Comparison of ENCODE assay signal across 9 cellular contexts in genomic region chr10:26468691-26469090, GRCh38. TPM values are rescaled to one million over a fixed set of nuclear protein-coding genes. Genes with fewer than 3 reads are reported as not detected.
DNase-seq lines count a peak whose midpoint lies in the region; ATAC-seq lines count a peak whose summit lies in the region.
"Had no signal": no experiment of that assay in that cellular context is flagged by ENCODE, and none has a peak within 500 bp of the region (broad histone marks: within the 10 kb centered on the region; RNA-seq: fewer than 3 reads in every experiment).

No MANE protein-coding gene starts in this region.

- no peaks in the 10 kb centered on the region for H3K9me3 ChIP-seq in CD4-positive, alpha-beta memory T cell (ENCODE audit: control insufficient read depth in 1 of 2, low read length in 2 of 2)
- H3K9me3 ChIP-seq in HAP-1: no peaks in the 10 kb centered on the region

- H3K27me3 ChIP-seq in CD4-positive, alpha-beta memory T cell (ENCODE audit: insufficient read depth, low read length): no peaks in the 10 kb centered on the region
- H3K27me3 ChIP-seq in HAP-1 (ENCODE audit: low read depth): no peaks in the 10 kb centered on the region

- CTCF ChIA-PET in CD4-positive, alpha-beta memory T cell (lab: Charles Lee; ENCODE audit: partially characterized antibody): interaction anchor here (0.6 to 3.6 kb wide), 19 partner anchors 11 to 88 kb away, joined by 3 to 18 read pairs (median 4); no protein-coding TSS in a partner anchor

- intact Hi-C loops in CD4-positive, alpha-beta memory T cell (cut with micrococcal nuclease): loop anchor here (1.0 to 2.0 kb wide), 3 partner anchors 14 to 30 kb away; partner anchors contain the start of gene APBB1IP

- H3K27ac Mint-ChIP-seq in CD4-positive, alpha-beta memory T cell: peak overlapping the region; percentile 61 to 94 (median 93)

- POLR2A ChIA-PET in CD4-positive, alpha-beta memory T cell (lab: Charles Lee; ENCODE audit: partially characterized antibody): interaction anchor here (0.8 to 6.5 kb wide), 13 partner anchors 8 to 54 kb away, joined by 3 to 48 read pairs (median 8); partner anchors contain the start of gene APBB1IP

- peak; percentile 64 to 79 (median 66) for DNase-seq in CD4-positive, alpha-beta memory T cell
- DNase-seq in central memory CD4-positive, alpha-beta T cell: peak; percentile 71
- DNase-seq in NCI-H187 (lab: John Stamatoyannopoulos, UW) (no peak), UCSD-AML1 (lab: John Stamatoyannopoulos, UW; ENCODE audit: unreplicated experiment) (no peak), putamen (ENCODE audit: low spot score) (no peak), HAP-1 (ENCODE audit: low spot score in 2 of 2) (no peak)
- DNase-seq: NCI-H2171 treated with DMSO at 0.1 percent for 48 hours had no signal

- H3K9me3 Mint-ChIP-seq in CD4-positive, alpha-beta memory T cell: no peaks in the 10 kb centered on the region

- peak overlapping the region in 1 of 2 donors; percentile 23 for H3K4me3 ChIP-seq in CD4-positive, alpha-beta memory T cell (ENCODE audit: low read length in 2 of 2)
- H3K4me3 ChIP-seq in HAP-1: no peak overlapping the region

- H3K27me3 Mint-ChIP-seq in CD4-positive, alpha-beta memory T cell: no peaks in the 10 kb centered on the region

- in situ Hi-C loops in HAP-1 (cut with MboI; ENCODE audit: low sequenced_read_pairs): no loop called here

- peak; percentile 46 for ATAC-seq in GM19463 (IDR thresholded peaks at IDR 0.05; ENCODE audit: unreplicated experiment)
- peak; percentile 59 for ATAC-seq in HG03469 (IDR thresholded peaks at IDR 0.05; ENCODE audit: unreplicated experiment)

- H3K36me3 ChIP-seq in CD4-positive, alpha-beta memory T cell (ENCODE audit: insufficient read depth, low read length): no peaks in the 10 kb centered on the region
- H3K36me3 ChIP-seq in HAP-1 (replicated peaks): no peaks in the 10 kb centered on the region

- H3K4me3 Mint-ChIP-seq in CD4-positive, alpha-beta memory T cell: peak overlapping the region; percentile 69 to 89 (median 82)

- peak overlapping the region; percentile 49 for H3K27ac ChIP-seq in CD4-positive, alpha-beta memory T cell (ENCODE audit: low read depth, low read length)

- H3K4me1 Mint-ChIP-seq in CD4-positive, alpha-beta memory T cell: peaks cover 62 to 98% (median 78%) of the 10 kb centered on the region in 4 donors

- H3K36me3 Mint-ChIP-seq in CD4-positive, alpha-beta memory T cell: peaks cover 25 to 37% of the 10 kb centered on the region in 2 donors

- peaks cover 97% of the 10 kb centered on the region for H3K4me1 ChIP-seq in CD4-positive, alpha-beta memory T cell (ENCODE audit: insufficient read depth, low read length)
- H3K4me1 ChIP-seq in HAP-1: no peaks in the 10 kb centered on the region

RNA-seq across cellular contexts. Expression of gene APBB1IP, which starts 30.6 kb away (rescaled TPM):
- total RNA-seq in CD4-positive, alpha-beta memory T cell: 100 to 1,000 TPM; 106 TPM
- 10 to 100 TPM; 30.6 to 85.9 TPM for polyA plus RNA-seq in CD4-positive, alpha-beta memory T cell

Comparison
In these comparisons a context has a peak if more than half of its experiments do, and no peak if none do; other contexts are left out.
1. DNase-seq: peak in CD4-positive, alpha-beta memory T cell (5 of 5) and central memory CD4-positive, alpha-beta T cell (single experiment); none in NCI-H187 (0 of 2), UCSD-AML1 (single experiment), putamen (single experiment) and HAP-1 (0 of 2).